ENCODE assay signal across 1 cellular context in the genomic region with DNA sequence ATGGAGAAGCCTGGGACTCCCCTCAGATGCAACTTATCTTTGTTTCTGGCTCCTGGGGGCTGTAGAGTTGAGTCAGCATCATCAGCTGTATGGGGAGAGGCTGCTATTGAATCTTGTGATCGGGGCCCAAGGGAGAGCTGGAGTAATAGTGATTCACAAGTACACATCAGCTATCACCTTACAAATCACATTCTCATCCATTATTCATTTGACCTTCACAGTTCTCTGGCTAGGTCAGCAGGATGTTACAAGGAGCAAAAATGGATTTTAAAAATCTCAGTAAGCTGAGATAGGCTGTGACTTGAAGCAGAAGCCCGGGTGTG.
TF ChIP-seq lines count a peak whose summit lies in the region.

No MANE protein-coding gene starts in this region.

TF ChIP-seq in IMR-90, 13 proteins besides CTCF, POLR2A, EP300 and RAD21 (continued from another document):
- TF ChIP-seq FOS (IDR thresholded peaks at IDR 0.05; ENCODE audit: low read depth, low read length) = no peak
- TF ChIP-seq, protein P1, sequence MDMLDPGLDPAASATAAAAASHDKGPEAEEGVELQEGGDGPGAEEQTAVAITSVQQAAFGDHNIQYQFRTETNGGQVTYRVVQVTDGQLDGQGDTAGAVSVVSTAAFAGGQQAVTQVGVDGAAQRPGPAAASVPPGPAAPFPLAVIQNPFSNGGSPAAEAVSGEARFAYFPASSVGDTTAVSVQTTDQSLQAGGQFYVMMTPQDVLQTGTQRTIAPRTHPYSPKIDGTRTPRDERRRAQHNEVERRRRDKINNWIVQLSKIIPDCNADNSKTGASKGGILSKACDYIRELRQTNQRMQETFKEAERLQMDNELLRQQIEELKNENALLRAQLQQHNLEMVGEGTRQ (IDR thresholded peaks at IDR 0.05; ENCODE audit: low read depth, low read length) = no peak
- no peak for TF ChIP-seq MXI1 (IDR thresholded peaks at IDR 0.05; ENCODE audit: borderline replicate concordance, low read depth, low read length)
- TF ChIP-seq RCOR1 (IDR thresholded peaks at IDR 0.05; ENCODE audit: insufficient replicate concordance, low read length) = no peak
- TF ChIP-seq CHD1 (IDR thresholded peaks at IDR 0.05; ENCODE audit: low read depth, low read length) = no peak
- TF ChIP-seq, protein P2, sequence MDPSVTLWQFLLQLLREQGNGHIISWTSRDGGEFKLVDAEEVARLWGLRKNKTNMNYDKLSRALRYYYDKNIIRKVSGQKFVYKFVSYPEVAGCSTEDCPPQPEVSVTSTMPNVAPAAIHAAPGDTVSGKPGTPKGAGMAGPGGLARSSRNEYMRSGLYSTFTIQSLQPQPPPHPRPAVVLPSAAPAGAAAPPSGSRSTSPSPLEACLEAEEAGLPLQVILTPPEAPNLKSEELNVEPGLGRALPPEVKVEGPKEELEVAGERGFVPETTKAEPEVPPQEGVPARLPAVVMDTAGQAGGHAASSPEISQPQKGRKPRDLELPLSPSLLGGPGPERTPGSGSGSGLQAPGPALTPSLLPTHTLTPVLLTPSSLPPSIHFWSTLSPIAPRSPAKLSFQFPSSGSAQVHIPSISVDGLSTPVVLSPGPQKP (IDR thresholded peaks at IDR 0.05; ENCODE audit: borderline replicate concordance, low read depth, low read length) = no peak
- no peak for TF ChIP-seq MAFK (IDR thresholded peaks at IDR 0.05; ENCODE audit: low read depth, low read length)
